9 cellular contexts compared by ENCODE assay signal in genomic region chr7:148286150-148286549, GRCh38.
DNase-seq lines count a peak whose midpoint lies in the region; ATAC-seq and TF ChIP-seq lines count a peak whose summit lies in the region.
"Had no signal": no experiment of that assay in that cellular context is flagged by ENCODE, and none has a peak within 500 bp of the region (broad histone marks: within the 10 kb centered on the region; RNA-seq: fewer than 3 reads in every experiment).

No MANE protein-coding gene starts in this region.

- no peak overlapping the region for H3K27ac ChIP-seq in RWPE2 (ENCODE audit: poor library complexity, severe bottlenecking)
- H3K27ac ChIP-seq: SJCRH30 had no signal

- H3K27me3 ChIP-seq in RWPE2 (ENCODE audit: insufficient read depth, poor library complexity, severe bottlenecking): no peaks in the 10 kb centered on the region
- H3K27me3 ChIP-seq: SJCRH30 had no signal

- no peaks in the 10 kb centered on the region for H3K36me3 ChIP-seq in RWPE2 (ENCODE audit: low read depth)
- H3K36me3 ChIP-seq: SJCRH30 had no signal

- peak; percentile 40 for DNase-seq in Ammon's horn (ENCODE audit: low spot score)
- DNase-seq in H4 (ENCODE audit: low spot score): peak; percentile 33
- no peak for DNase-seq in RWPE2 (ENCODE audit: low spot score)
- DNase-seq in iPS-NIHi7 (ENCODE audit: extremely low spot score): peak; percentile 59
- no peak for DNase-seq in COLO668 (lab: John Stamatoyannopoulos, UW; ENCODE audit: unreplicated experiment)
- no peak for DNase-seq in NCI-H187 (lab: John Stamatoyannopoulos, UW)
- DNase-seq in stimulated activated naive CD4-positive, alpha-beta T cell (lab: John Stamatoyannopoulos, UW): no peak

- peak; percentile 84 for TF ChIP-seq CTCF in RWPE2 (IDR thresholded peaks at IDR 0.05; ENCODE audit: poor library complexity, severe bottlenecking)

- peak; percentile 94 for ATAC-seq in RWPE2 (ENCODE audit: low read depth)
- no peak for ATAC-seq in GM18519 (IDR thresholded peaks at IDR 0.05; ENCODE audit: low FRiP score, unreplicated experiment)

- H3K9me3 ChIP-seq in RWPE2 (ENCODE audit: severe bottlenecking): no peaks in the 10 kb centered on the region
- H3K9me3 ChIP-seq: SJCRH30 had no signal

- H3K4me1 ChIP-seq in RWPE2 (ENCODE audit: insufficient read depth, poor library complexity, severe bottlenecking): no peaks in the 10 kb centered on the region
- H3K4me1 ChIP-seq: SJCRH30 had no signal

- H3K4me3 ChIP-seq in RWPE2 (ENCODE audit: severe bottlenecking): no peak overlapping the region
- H3K4me3 ChIP-seq: SJCRH30 had no signal

Comparison
In these comparisons a context has a peak if more than half of its experiments do, and no peak if none do; other contexts are left out.
1. DNase-seq: peak in Ammon's horn (single experiment), H4 (single experiment) and iPS-NIHi7 (single experiment); none in RWPE2 (single experiment), COLO668 (single experiment), NCI-H187 (0 of 2) and stimulated activated naive CD4-positive, alpha-beta T cell (0 of 6).